Comparison of ENCODE assay signal across 1 cellular context in genomic region chr15:89021224-89021623, GRCh38.
TF ChIP-seq lines count a peak whose summit lies in the region.

No MANE protein-coding gene starts in this region.

TF ChIP-seq in GM23338, 12 proteins besides CTCF, POLR2A, EP300 and RAD21 (continued from another document):
- no peak for TF ChIP-seq REST (IDR thresholded peaks at IDR 0.05; ENCODE audit: unreplicated experiment)
- TF ChIP-seq ZNF331 (CRISPR knock-in tag; IDR thresholded peaks at IDR 0.05; ENCODE audit: low read depth): no peak
- TF ChIP-seq STAT1 (IDR thresholded peaks at IDR 0.05; ENCODE audit: unreplicated experiment): no peak
- no peak for TF ChIP-seq NANOG (IDR thresholded peaks at IDR 0.05; ENCODE audit: borderline replicate concordance)
- TF ChIP-seq JUNB (IDR thresholded peaks at IDR 0.05; ENCODE audit: unreplicated experiment): no peak
